ENCODE assay signal across 8 cellular contexts in genomic region chr7:106111671-106112117, GRCh38. TPM values are rescaled to one million over a fixed set of nuclear protein-coding genes. Genes with fewer than 3 reads are reported as not detected.
DNase-seq lines count a peak whose midpoint lies in the region; ATAC-seq and TF ChIP-seq lines count a peak whose summit lies in the region.

No MANE protein-coding gene starts in this region.

- TF ChIP-seq POLR2A in Peyer's patch (IDR thresholded peaks at IDR 0.05): peak in 1 of 2 donors; percentile 84
- TF ChIP-seq POLR2A in body of pancreas (IDR thresholded peaks at IDR 0.05): peak in 2 of 3 donors; percentile 63 to 74

- H3K4me3 ChIP-seq in Peyer's patch: peak overlapping the region; percentile 70 to 91 (median 80)
- H3K4me3 ChIP-seq in body of pancreas: peak overlapping the region; percentile 23 to 41

- H3K36me3 ChIP-seq in Peyer's patch (no peaks in the 10 kb centered on the region), body of pancreas (replicated peaks in 1 of 2; ENCODE audit: insufficient read depth in 1 of 2, low read depth in 2 of 2) (no peaks in the 10 kb centered on the region)

- WGBS in body of pancreas, 2 donors: 0% methylated on average over 11 to 51 of the region's 51 CpGs

- intact Hi-C loops in body of pancreas (cut with DNase I): no loop called here

- H3K27me3 ChIP-seq in Peyer's patch (no peaks in the 10 kb centered on the region), body of pancreas (no peaks in the 10 kb centered on the region)

- peak; percentile 51 for ATAC-seq in GM19324 (IDR thresholded peaks at IDR 0.05; ENCODE audit: low FRiP score, unreplicated experiment)
- peak; percentile 12 for ATAC-seq in HG03342 (IDR thresholded peaks at IDR 0.05; ENCODE audit: unreplicated experiment)
- ATAC-seq in body of pancreas: peak; percentile 74

- H3K27ac ChIP-seq in Peyer's patch (peak overlapping the region; percentile 93 to 99 (median 98)), body of pancreas (peak overlapping the region; percentile 91 to 99 (median 99))

- DNase-seq in CMK (ENCODE audit: low read depth) (peak; percentile 14), Peyer's patch (peak in 1 of 3 donors; percentile 92), body of pancreas (peak in 3 of 4 donors; percentile 72 to 76 (median 72)), iPS-NIHi11 (ENCODE audit: low spot score) (peak; percentile 73), epidermal melanocyte (ENCODE audit: insufficient read length, low spot score) (no peak)
- peak; percentile 35 for DNase-seq in stimulated activated CD4-positive, alpha-beta T cell treated with anti-CD3 and anti-CD28 coated beads, Interleukin-12 subunit alpha, Interleukin-12 subunit beta, amount 100 ng/mL, for 4 hours

- H3K4me1 ChIP-seq in Peyer's patch (peaks cover 0 to 16% (median 0%) of the 10 kb centered on the region in 4 donors), body of pancreas (peaks cover 30% of the 10 kb centered on the region)

- TF ChIP-seq CTCF in Peyer's patch (IDR thresholded peaks at IDR 0.05) (no peak), body of pancreas (IDR thresholded peaks at IDR 0.05) (no peak)

- H3K9me3 ChIP-seq in Peyer's patch (no peaks in the 10 kb centered on the region), body of pancreas (no peaks in the 10 kb centered on the region)

RNA-seq across cellular contexts. Expression of gene SYPL1, which starts 0.4 kb away (rescaled TPM):
- total RNA-seq in Peyer's patch (10 to 100 TPM; 45.2 to 77.6 (median 53.3) TPM), body of pancreas (10 to 100 TPM; 35.6 to 44.1 TPM)

Comparison
In these comparisons a context has a peak if more than half of its experiments do, and no peak if none do; other contexts are left out.
1. ATAC-seq: peak in every context shown above with its lines; median percentile 74 in body of pancreas; 51 in GM19324; 12 in HG03342.